In the genomic region with DNA sequence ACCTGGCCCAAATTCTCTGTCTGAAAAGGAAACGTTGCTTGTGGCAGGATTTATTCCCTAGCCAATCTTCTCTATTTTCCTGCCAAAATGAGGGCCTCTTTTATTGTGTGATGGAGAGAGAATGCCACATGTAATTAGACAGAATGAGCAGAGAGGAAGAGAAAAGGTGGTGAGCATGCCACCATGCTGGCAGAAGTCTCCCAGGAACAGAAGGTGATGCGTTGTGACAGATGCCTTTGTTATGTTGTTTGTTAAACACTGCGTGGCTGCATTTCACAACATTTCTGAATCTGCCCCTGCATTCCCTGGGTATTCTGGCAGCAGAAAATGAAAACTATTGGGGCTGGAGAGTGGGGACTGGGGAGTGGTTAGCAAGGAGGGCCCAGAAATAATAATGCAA, we compare ENCODE assay signal across 25 cellular contexts.
"Had no signal": no experiment of that assay in that cellular context is flagged by ENCODE, and none has a peak within 500 bp of the region (broad histone marks: within the 10 kb centered on the region; RNA-seq: fewer than 3 reads in every experiment).

No MANE protein-coding gene starts in this region.

- H3K27ac Mint-ChIP-seq: activated CD8-positive, alpha-beta T cell treated with anti-CD3 and anti-CD28 coated beads, Interleukin-2, amount 10 ng/mL, durations not matched to agents 7 days and 5 days; activated naive CD4-positive, alpha-beta T cell treated with anti-CD3 and anti-CD28 coated beads, Interleukin-2, amount 50 U/mL, for 24 hours; activated T-cell treated with anti-CD3 and anti-CD28 coated beads, Interleukin-2, amount 50 U/mL, for 24 hours; activated T-helper 1 cell treated with anti-CD3 and anti-CD28 coated beads, Interleukin-12 subunit alpha, Interleukin-12 subunit beta, Interleukin-2, Interleukin-4 antibody, amounts not matched to agents 30 ng/mL and 10 ng/mL and 1 ng/mL, durations not matched to agents 14 hours and 24 hours and 36 hours; WTC11 had no signal

- H3K9me3 ChIP-seq: ascending aorta, body of pancreas, Peyer's patch, SJSA1 had no signal

- H3K4me3 Mint-ChIP-seq: activated CD8-positive, alpha-beta T cell treated with anti-CD3 and anti-CD28 coated beads, Interleukin-2, amount 10 ng/mL, durations not matched to agents 7 days and 5 days; activated naive CD4-positive, alpha-beta T cell treated with anti-CD3 and anti-CD28 coated beads, Interleukin-2, amount 50 U/mL, for 24 hours; activated T-cell treated with anti-CD3 and anti-CD28 coated beads, Interleukin-2, amount 50 U/mL, for 24 hours; activated T-helper 1 cell treated with anti-CD3 and anti-CD28 coated beads, Interleukin-12 subunit alpha, Interleukin-12 subunit beta, Interleukin-2, Interleukin-4 antibody, amounts not matched to agents 30 ng/mL and 10 ng/mL and 1 ng/mL, durations not matched to agents 14 hours and 24 hours and 36 hours; central memory CD8-positive, alpha-beta T cell; WTC11 had no signal

- DNase-seq: activated CD4-positive, alpha-beta T cell treated with anti-CD3 and anti-CD28 coated beads for 48 hours; activated CD4-positive, alpha-beta T cell treated with anti-CD3 and anti-CD28 coated beads, Interleukin-2, amount 50 U/mL, for 4 hours; activated CD4-positive, CD25-positive, alpha-beta regulatory T cell treated with anti-CD3 and anti-CD28 coated beads, Interleukin-2, amount 50 U/mL, for 72 hours; activated CD8-positive, alpha-beta memory T cell treated with anti-CD3 and anti-CD28 coated beads, Interleukin-2, amount 50 U/mL, for 48 hours; activated CD8-positive, alpha-beta T cell treated with anti-CD3 and anti-CD28 coated beads, Interleukin-2, amount 10 ng/mL, durations not matched to agents 7 days and 5 days; activated effector memory CD4-positive, alpha-beta T cell treated with Interleukin-2 at 50 U/mL for 16 hours; activated naive CD4-positive, alpha-beta T cell; activated T-cell treated with anti-CD3 and anti-CD28 coated beads, Interleukin-2, amount 50 U/mL, for 24 hours; body of pancreas; NCI-H1105 treated with DMSO at 0.1 percent for 48 hours; NCI-H1436 treated with DMSO at 0.1 percent for 48 hours; NCI-H1930; NCI-H2107; NCI-H524 treated with DMSO at 0.1 percent for 48 hours; NCI-H774; Peyer's patch; Right ventricle myocardium superior; SW 1271 had no signal

- H3K9me3 Mint-ChIP-seq: activated naive CD4-positive, alpha-beta T cell treated with anti-CD3 and anti-CD28 coated beads, Interleukin-2, amount 50 U/mL, for 24 hours; activated T-cell treated with anti-CD3 and anti-CD28 coated beads, Interleukin-2, amount 50 U/mL, for 24 hours; activated T-helper 1 cell treated with anti-CD3 and anti-CD28 coated beads, Interleukin-12 subunit alpha, Interleukin-12 subunit beta, Interleukin-2, Interleukin-4 antibody, amounts not matched to agents 30 ng/mL and 10 ng/mL and 1 ng/mL, durations not matched to agents 14 hours and 24 hours and 36 hours had no signal

- H3K36me3 Mint-ChIP-seq: activated naive CD4-positive, alpha-beta T cell treated with anti-CD3 and anti-CD28 coated beads, Interleukin-2, amount 50 U/mL, for 24 hours; WTC11 had no signal

- H3K4me3 ChIP-seq: ascending aorta, body of pancreas, Peyer's patch, SJSA1 had no signal

- H3K27me3 Mint-ChIP-seq: activated T-cell treated with anti-CD3 and anti-CD28 coated beads, Interleukin-2, amount 50 U/mL, for 24 hours; central memory CD8-positive, alpha-beta T cell had no signal

- H3K27me3 ChIP-seq: ascending aorta, body of pancreas, Peyer's patch, SJSA1 had no signal

- H3K36me3 ChIP-seq: ascending aorta, Peyer's patch, SJSA1 had no signal

- ATAC-seq: activated CD8-positive, alpha-beta T cell treated with anti-CD3 and anti-CD28 coated beads, Interleukin-2, amount 10 ng/mL, durations not matched to agents 7 days and 5 days; body of pancreas; SK-N-SH treated with all-trans-retinoic acid at 6 μM for 48 hours; WTC11 had no signal

- H3K4me1 Mint-ChIP-seq: activated naive CD4-positive, alpha-beta T cell treated with anti-CD3 and anti-CD28 coated beads, Interleukin-2, amount 50 U/mL, for 24 hours; central memory CD8-positive, alpha-beta T cell had no signal
